Comparison of ENCODE assay signal across 8 cellular contexts in genomic region chr12:54411398-54412241, GRCh38. TPM values are rescaled to one million over a fixed set of nuclear protein-coding genes. Genes with fewer than 3 reads are reported as not detected.
DNase-seq lines count a peak whose midpoint lies in the region; ATAC-seq and TF ChIP-seq lines count a peak whose summit lies in the region.

No MANE protein-coding gene starts in this region.

- no peak overlapping the region for H3K4me3 ChIP-seq in epithelial cell of proximal tubule (ENCODE audit: low read depth, low read length)

- H3K27ac ChIP-seq in KOPT-K1 (ENCODE audit: low read depth, low read length, poor library complexity, severe bottlenecking): peak overlapping the region; percentile 98

- peaks cover 49% of the 10 kb centered on the region for H3K36me3 ChIP-seq in KOPT-K1 (ENCODE audit: insufficient read depth, low read length)

- ATAC-seq in GM19023 (IDR thresholded peaks at IDR 0.05; ENCODE audit: unreplicated experiment) (no peak), GM18502 (IDR thresholded peaks at IDR 0.05; ENCODE audit: poor library complexity, unreplicated experiment) (no peak)

- H3K9me3 ChIP-seq in KOPT-K1 (ENCODE audit: insufficient read depth, low read length, poor library complexity, severe bottlenecking): no peaks in the 10 kb centered on the region

- TF ChIP-seq CTCF in epithelial cell of proximal tubule (conservative IDR thresholded peaks at IDR 0.05; ENCODE audit: low read depth, low read length): no peak

- DNase-seq in activated CD4-positive, alpha-beta T cell treated with anti-CD3 and anti-CD28 coated beads, Interleukin-2, amount 50 U/mL, for 48 hours: peak; percentile 75 to 80
- DNase-seq in epithelial cell of proximal tubule (ENCODE audit: low read depth) (peak; percentile 86), occipital lobe (lab: John Stamatoyannopoulos, UW) (peak; percentile 22), COR-L47 (lab: John Stamatoyannopoulos, UW) (no peak), NCI-H524 treated with DMSO at 0.1 percent for 48 hours (lab: John Stamatoyannopoulos, UW) (no peak)

RNA-seq across cellular contexts. Expression of gene ITGA5, which starts 7.4 kb away (rescaled TPM):
- total RNA-seq in epithelial cell of proximal tubule (84.4 and 116 TPM in 2 replicates), occipital lobe (5.1 TPM)

RNA-seq across cellular contexts. Expression of gene ZNF385A, which starts 27.1 kb away (rescaled TPM):
- total RNA-seq in epithelial cell of proximal tubule (3.9 and 4.3 TPM in 2 replicates), occipital lobe (1.1 TPM)

RNA-seq across cellular contexts. Expression of gene GPR84, which starts 47.3 kb away (rescaled TPM):
- total RNA-seq in epithelial cell of proximal tubule (not detected in 2 replicates), occipital lobe (0.16 TPM)

Comparison
In these comparisons a context has a peak if more than half of its experiments do, and no peak if none do; other contexts are left out.
1. DNase-seq: peak in activated CD4-positive, alpha-beta T cell treated with anti-CD3 and anti-CD28 coated beads, Interleukin-2, amount 50 U/mL, for 48 hours (2 of 2), epithelial cell of proximal tubule (single experiment) and occipital lobe (single experiment); none in COR-L47 (single experiment) and NCI-H524 treated with DMSO at 0.1 percent for 48 hours (single experiment).
2. RNA of gene ITGA5, which starts 7.4 kb away (total RNA-seq): 84.4 to 116 TPM in epithelial cell of proximal tubule; 5.1 TPM in occipital lobe (single experiment); every median in the first group is over 10 times any median in the second.